ENCODE assay signal across 2 cellular contexts in the genomic region with DNA sequence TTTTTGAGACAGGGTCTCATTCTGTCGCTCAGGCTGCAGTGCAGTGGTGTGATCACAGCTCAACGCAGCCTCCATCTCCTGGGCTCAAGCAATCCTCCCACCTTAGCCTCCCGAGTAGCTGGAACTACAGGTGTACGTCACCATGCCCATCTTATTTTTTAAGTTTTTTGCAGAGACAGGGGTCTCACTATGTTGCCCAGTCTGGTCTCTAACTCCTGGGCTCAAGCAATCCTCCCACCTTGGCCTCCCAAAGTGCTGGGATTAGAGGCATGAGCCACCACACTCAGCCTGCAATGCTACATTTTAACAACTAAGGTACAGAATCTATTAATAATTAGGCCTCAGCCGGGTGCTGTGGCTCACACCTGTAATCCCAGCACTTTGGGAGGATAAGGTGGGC.
A peak's percentile ranks its signal among the peaks of the same experiment; 100 is the strongest.
TF ChIP-seq lines count a peak whose summit lies in the region.

No MANE protein-coding gene starts in this region.

TF ChIP-seq in HEK293, 187 proteins besides CTCF, POLR2A, EP300 and RAD21:
- TF ChIP-seq ZNF121 (tag by site-specific recombination; IDR thresholded peaks at IDR 0.05) (peak; percentile 82), SCRT2 (tag by site-specific recombination; IDR thresholded peaks at IDR 0.05) (0 out of 2 replicates have a peak, but pooled peaks have one; percentile 17)

TF ChIP-seq in K562, 482 proteins besides CTCF, POLR2A, EP300 and RAD21:
- TF ChIP-seq ZNF121 (CRISPR knock-in tag; conservative IDR thresholded peaks at IDR 0.05) = peak; percentile 75
TF ChIP-seq in K562: peak in this region for 1; not testable (repeated sequence) for 481.
